In the genomic region with DNA sequence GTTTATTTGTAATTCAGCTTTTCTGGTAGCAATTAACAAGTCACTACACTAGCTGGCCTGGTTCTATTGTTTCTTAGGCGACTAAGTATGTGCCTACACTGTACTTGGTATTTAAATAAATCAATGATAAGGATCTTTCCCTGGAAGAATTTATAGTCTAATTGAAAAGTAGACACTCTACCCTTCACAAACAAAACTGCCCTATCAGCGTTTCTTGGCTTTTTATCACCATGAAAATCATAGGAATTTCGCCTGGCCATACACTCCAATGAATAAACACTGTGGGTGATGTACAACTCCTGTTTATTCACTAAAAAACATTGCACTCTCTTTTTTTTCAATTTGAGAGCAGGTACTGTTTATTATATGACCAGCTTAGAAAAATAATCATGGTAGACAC, we compare ENCODE assay signal across 17 cellular contexts.
DNase-seq lines count a peak whose midpoint lies in the region; ATAC-seq, FAIRE-seq and TF ChIP-seq lines count a peak whose summit lies in the region.
"Had no signal": no experiment of that assay in that cellular context is flagged by ENCODE, and none has a peak within 500 bp of the region (broad histone marks: within the 10 kb centered on the region; RNA-seq: fewer than 3 reads in every experiment).

No MANE protein-coding gene starts in this region.

- TF ChIP-seq RAD21 in HepG2 (CRISPR knock-in tag; IDR thresholded peaks at IDR 0.05) (no peak), IMR-90 (IDR thresholded peaks at IDR 0.05; ENCODE audit: low read length) (no peak), H1 (IDR thresholded peaks at IDR 0.05 in 1 of 2, conservative IDR thresholded peaks at IDR 0.05 in 1 of 2; ENCODE audit: low read depth in 2 of 2, low read length in 2 of 2) (no peak)

- H3K79me1 ChIP-seq in IMR-90 (ENCODE audit: low read depth in 1 of 2, low read length in 2 of 2) (no peaks in the 10 kb centered on the region), H1 (ENCODE audit: low read depth, low read length) (no peaks in the 10 kb centered on the region)

- H3K14ac ChIP-seq in IMR-90 (replicated peaks; ENCODE audit: low read depth, low read length): no peak overlapping the region
- no peak overlapping the region for H3K14ac ChIP-seq in H1 (ENCODE audit: insufficient read length)

- H4K91ac ChIP-seq in IMR-90 (ENCODE audit: insufficient read depth, low read depth, low read length): no peak overlapping the region
- H4K91ac ChIP-seq in H1 (replicated peaks; ENCODE audit: insufficient read length, low read length): no peak overlapping the region

- H3K23me2 ChIP-seq in H1 (ENCODE audit: low read depth, low read length): no peaks in the 10 kb centered on the region; the same call in 1 of the 2 replicates

- H4K5ac ChIP-seq in IMR-90 (ENCODE audit: low read depth, low read length) (no peak overlapping the region), H1 (ENCODE audit: insufficient read length, low read depth, low read length) (no peak overlapping the region)

- H2BK5ac ChIP-seq in IMR-90 (ENCODE audit: low read depth, low read length, poor library complexity, severe bottlenecking) (no peak overlapping the region), H1 (ENCODE audit: low read depth, low read length) (no peak overlapping the region)

- intact Hi-C loops in HepG2 (cut with micrococcal nuclease; ENCODE audit: unreplicated experiment): no loop called here
- intact Hi-C loops in right lobe of liver (cut with DNase I): no loop called here
- intact Hi-C loops in IMR-90 (cut with micrococcal nuclease): no loop called here
- intact Hi-C loops in adrenal gland (cut with DNase I): no loop called here

- dilution Hi-C loops in IMR-90 (cut with HindIII; ENCODE audit: low sequenced_read_pairs, unreplicated experiment): no loop called here

- FAIRE-seq in HepG2 (lab: Jason Lieb, UNC) (no peak), H1 (lab: Jason Lieb, UNC) (no peak), HTR-8/SVneo (lab: Jason Lieb, UNC) (no peak)
- FAIRE-seq: GM12892 had no signal

- H3K4me2 ChIP-seq in HepG2 (ENCODE audit: low read depth, low read length) (no peak overlapping the region), IMR-90 (ENCODE audit: low read depth, low read length) (no peak overlapping the region), H1 (ENCODE audit: insufficient read depth in 1 of 2, low read depth in 2 of 2, low read length in 2 of 2) (no peak overlapping the region)
- H3K4me2 ChIP-seq: GM23338 had no signal

- H3K27me3 ChIP-seq in HepG2 (ENCODE audit: control insufficient read depth in 1 of 2, insufficient read depth in 2 of 2, low read length in 2 of 2) (no peaks in the 10 kb centered on the region), right lobe of liver (no peaks in the 10 kb centered on the region), IMR-90 (ENCODE audit: control insufficient read depth, insufficient read depth, low read length) (no peaks in the 10 kb centered on the region), H1 (replicated peaks in 1 of 4; ENCODE audit: control insufficient read depth in 3 of 4, extremely low read depth in 1 of 4, insufficient read depth in 3 of 4, low read length in 3 of 4) (no peaks in the 10 kb centered on the region), adrenal gland (no peaks in the 10 kb centered on the region)

- H2AK5ac ChIP-seq in IMR-90 (ENCODE audit: low read depth, low read length) (no peak overlapping the region), H1 (ENCODE audit: low read depth, low read length) (no peak overlapping the region)

- TF ChIP-seq POLR2A in HepG2 (IDR thresholded peaks at IDR 0.05; ENCODE audit: insufficient read depth in 1 of 2, low read depth in 2 of 2, low read length in 2 of 2): no peak
- no peak for TF ChIP-seq POLR2A in right lobe of liver (IDR thresholded peaks at IDR 0.05)
- TF ChIP-seq POLR2A in IMR-90 (IDR thresholded peaks at IDR 0.05; ENCODE audit: low read depth, low read length): no peak
- no peak for TF ChIP-seq POLR2A in H1 (IDR thresholded peaks at IDR 0.05; ENCODE audit: control extremely low read depth in 1 of 2, low read depth in 2 of 2, low read length in 2 of 2)
- no peak for TF ChIP-seq POLR2A in adrenal gland (IDR thresholded peaks at IDR 0.05)

- H2BK120ac ChIP-seq in IMR-90 (ENCODE audit: low read depth, low read length): no peak overlapping the region
- no peak overlapping the region for H2BK120ac ChIP-seq in H1 (replicated peaks; ENCODE audit: low read depth, low read length)

- BruUV-seq in HepG2 (replicated peaks; lab: Mats Ljungman, UMichigan) (no TSS peak), IMR-90 (replicated peaks; lab: Mats Ljungman, UMichigan) (no TSS peak)

- H3K23ac ChIP-seq in IMR-90 (ENCODE audit: low read depth, low read length): no peak overlapping the region
- H3K23ac ChIP-seq in H1 (ENCODE audit: insufficient read length): no peak overlapping the region

- in situ Hi-C loops in HepG2 (cut with HindIII; ENCODE audit: extremely low pct_ligation_motif_present, low pct_unique_long_range_greater_than_20kb) (no loop called here), IMR-90 (cut with MboI; ENCODE audit: low sequenced_read_pairs) (no loop called here)

- H3K4me3 ChIP-seq in HepG2 (replicated peaks in 1 of 3; ENCODE audit: insufficient read depth in 1 of 3, low read depth in 2 of 3, low read length in 3 of 3) (no peak overlapping the region), right lobe of liver (no peak overlapping the region), IMR-90 (ENCODE audit: insufficient read depth, low read depth, low read length) (no peak overlapping the region), H1 (ENCODE audit: extremely low read depth in 1 of 4, insufficient read depth in 2 of 4, low read depth in 3 of 4, low read length in 4 of 4) (no peak overlapping the region), adrenal gland (no peak overlapping the region)
- H3K4me3 ChIP-seq: GM23338 had no signal

- TF ChIP-seq EP300 in HepG2 (IDR thresholded peaks at IDR 0.05; ENCODE audit: low read depth in 2 of 2, low read length in 2 of 2) (no peak), HepG2 (CRISPR knock-in tag; IDR thresholded peaks at IDR 0.05; ENCODE audit: borderline replicate concordance) (no peak), H1 (IDR thresholded peaks at IDR 0.05; ENCODE audit: borderline replicate concordance in 1 of 2, low read depth in 2 of 2, low read length in 2 of 2) (no peak)

- H3K56ac ChIP-seq in IMR-90 (ENCODE audit: extremely low read depth, insufficient read depth, low read length) (no peak overlapping the region), H1 (replicated peaks; ENCODE audit: insufficient read length, low read depth, low read length) (no peak overlapping the region)

- no peaks in the 10 kb centered on the region for H3K36me3 ChIP-seq in HepG2 (replicated peaks in 1 of 2; ENCODE audit: control insufficient read depth in 1 of 2, insufficient read depth in 2 of 2, low read length in 2 of 2)
- H3K36me3 ChIP-seq in right lobe of liver: no peaks in the 10 kb centered on the region
- H3K36me3 ChIP-seq in IMR-90 (ENCODE audit: control insufficient read depth, insufficient read depth, low read length): no peaks in the 10 kb centered on the region
- no peaks in the 10 kb centered on the region for H3K36me3 ChIP-seq in H1 (ENCODE audit: control insufficient read depth in 2 of 4, insufficient read depth in 4 of 4, low read length in 3 of 4)
- no peaks in the 10 kb centered on the region for H3K36me3 ChIP-seq in adrenal gland (replicated peaks in 1 of 2)

- H2AK9ac ChIP-seq in IMR-90 (replicated peaks; ENCODE audit: low read depth, low read length, poor library complexity): no peak overlapping the region

- TF ChIP-seq CTCF in HepG2 (CRISPR knock-in tag; IDR thresholded peaks at IDR 0.05) (no peak), right lobe of liver (IDR thresholded peaks at IDR 0.05) (no peak), IMR-90 (conservative IDR thresholded peaks at IDR 0.05; ENCODE audit: low read depth, low read length) (no peak), H1 (IDR thresholded peaks at IDR 0.05; ENCODE audit: control extremely low read depth in 1 of 3, insufficient read depth in 1 of 3, low read depth in 1 of 3, low read length in 3 of 3) (no peak), adrenal gland (IDR thresholded peaks at IDR 0.05) (no peak)

- 1% methylated on average over 3 of the region's 3 CpGs for WGBS in HepG2 (ENCODE audit: low lambda C conversion rate)
- 58% methylated on average over 3 of the region's 3 CpGs for WGBS in right lobe of liver (ENCODE audit: insufficient coverage, low coverage, low lambda C conversion rate, missing lambda C conversion rate)
- WGBS in IMR-90 (ENCODE audit: extremely low coverage in 2 of 2, insufficient read length in 1 of 2), 2 experiments: no CpG with 5 or more reads among the region's 3 CpGs
- 81% methylated on average over 3 of the region's 3 CpGs; no CpG with 5 or more reads in 1 of the 2 experiments for WGBS in H1 (ENCODE audit: extremely low coverage in 1 of 2, insufficient coverage in 1 of 2, insufficient read length in 1 of 2, insufficient replicate concordance in 2 of 2, low coverage in 1 of 2, low lambda C conversion rate in 2 of 2, missing lambda C conversion rate in 1 of 2), 2 experiments
- 78 to 81% (median 80%) methylated on average over 3 of the region's 3 CpGs for WGBS in adrenal gland, 4 donors

- H3K4me1 ChIP-seq in HepG2 (ENCODE audit: insufficient read depth, low read length) (no peaks in the 10 kb centered on the region), right lobe of liver (no peaks in the 10 kb centered on the region), IMR-90 (ENCODE audit: control insufficient read depth, insufficient read depth, low read length) (no peaks in the 10 kb centered on the region), H1 (replicated peaks in 1 of 4; ENCODE audit: control insufficient read depth in 3 of 4, insufficient read depth in 4 of 4, low read length in 3 of 4) (no peaks in the 10 kb centered on the region), adrenal gland (replicated peaks in 1 of 2) (no peaks in the 10 kb centered on the region)

- no peak overlapping the region for H2AFZ ChIP-seq in HepG2 (ENCODE audit: low read length)
- H2AFZ ChIP-seq in IMR-90 (replicated peaks; ENCODE audit: low read length, poor library complexity): no peak overlapping the region
- no peak overlapping the region for H2AFZ ChIP-seq in H1 (ENCODE audit: low read length)
- H2AFZ ChIP-seq: GM23338 had no signal

- DNase-seq in HepG2 (ENCODE audit: low spot score) (no peak), right lobe of liver (no peak), IMR-90 (no peak), H1 (ENCODE audit: low read depth in 1 of 2, low spot score in 2 of 2) (no peak), adrenal gland (no peak), NCI-H69 (lab: John Stamatoyannopoulos, UW) (no peak), HTR-8/SVneo (ENCODE audit: insufficient read length, low spot score) (no peak)
- DNase-seq: AML-193; CD4-positive, alpha-beta memory T cell; DMS153; DMS79; GDM1; H7; KG1 had no signal

- CTCF ChIA-PET in HepG2 (lab: Yijun Ruan, JAX; ENCODE audit: low intra/inter-chr PET ratio, low total read pairs): no interaction called here
- CTCF ChIA-PET in IMR-90 (lab: Yijun Ruan, JAX): no interaction called here
- CTCF ChIA-PET in H1 (lab: Charles Lee; ENCODE audit: partially characterized antibody): interaction anchor here (0.6 kb wide), 1 partner anchor 517 kb away, joined by 3 read pairs; no protein-coding TSS in a partner anchor

- H2BK12ac ChIP-seq in H1 (ENCODE audit: low read depth, low read length): no peak overlapping the region

- H4K20me1 ChIP-seq in HepG2 (ENCODE audit: insufficient read depth, low read length): no peaks in the 10 kb centered on the region
- no peaks in the 10 kb centered on the region for H4K20me1 ChIP-seq in IMR-90 (ENCODE audit: insufficient read depth, low read length)
- no peaks in the 10 kb centered on the region for H4K20me1 ChIP-seq in H1 (replicated peaks in 1 of 2; ENCODE audit: control insufficient read depth in 1 of 2, insufficient read depth in 2 of 2, low read length in 2 of 2)

- H3K9me3 ChIP-seq in HepG2 (ENCODE audit: low read length) (peaks cover 40% of the 10 kb centered on the region), right lobe of liver (no peaks in the 10 kb centered on the region), IMR-90 (ENCODE audit: control insufficient read depth, insufficient read depth, low read length) (no peaks in the 10 kb centered on the region), H1 (ENCODE audit: insufficient read depth in 2 of 2, low read depth in 1 of 2, low read length in 1 of 2) (peaks cover 0 to 3% of the 10 kb centered on the region in 2 experiments; a peak in 1 of 4 replicates), adrenal gland (replicated peaks in 1 of 3) (no peaks in the 10 kb centered on the region)

- no peak overlapping the region for H3K18ac ChIP-seq in IMR-90 (ENCODE audit: low read depth, low read length)
- no peak overlapping the region for H3K18ac ChIP-seq in H1 (ENCODE audit: extremely low read depth, low read length)

- no peak for ATAC-seq in HepG2
- ATAC-seq in right lobe of liver: no peak
- no peak for ATAC-seq in IMR-90 (ENCODE audit: low read depth)
- ATAC-seq: GM23338, HCT116 had no signal

- H2BK15ac ChIP-seq in IMR-90 (ENCODE audit: low read depth, low read length) (no peak overlapping the region), H1 (ENCODE audit: low read length) (no peak overlapping the region)

- no peak overlapping the region for H2BK20ac ChIP-seq in IMR-90 (ENCODE audit: low read depth, low read length)
- H2BK20ac ChIP-seq in H1 (ENCODE audit: low read length): no peak overlapping the region

- H3K9ac ChIP-seq in HepG2 (ENCODE audit: insufficient read depth, low read depth, low read length): no peak overlapping the region
- H3K9ac ChIP-seq in IMR-90 (ENCODE audit: low read depth, low read length): no peak overlapping the region
- H3K9ac ChIP-seq in H1 (replicated peaks in 1 of 4; ENCODE audit: extremely low read depth in 1 of 4, low read depth in 3 of 4, low read length in 3 of 4): no peak overlapping the region

- H3K9me1 ChIP-seq in IMR-90 (ENCODE audit: insufficient read depth, low read length): no peaks in the 10 kb centered on the region

- H3K4ac ChIP-seq in IMR-90 (ENCODE audit: low read depth, low read length): no peak overlapping the region
- H3K4ac ChIP-seq in H1 (replicated peaks; ENCODE audit: insufficient read length, low read depth, low read length): no peak overlapping the region

- H3K79me2 ChIP-seq in HepG2 (ENCODE audit: insufficient read depth, low read length) (no peaks in the 10 kb centered on the region), H1 (ENCODE audit: control insufficient read depth in 1 of 2, insufficient read depth in 2 of 2, low read length in 2 of 2) (no peaks in the 10 kb centered on the region)

- H4K8ac ChIP-seq in IMR-90 (ENCODE audit: low read depth in 2 of 2, low read length in 2 of 2): no peak overlapping the region
- no peak overlapping the region for H4K8ac ChIP-seq in H1 (ENCODE audit: extremely low read depth, insufficient read depth, low read length)

- H3K27ac ChIP-seq in HepG2 (ENCODE audit: extremely low read length, insufficient read depth, low read length) (no peak overlapping the region), right lobe of liver (no peak overlapping the region), IMR-90 (ENCODE audit: insufficient read depth, low read length) (no peak overlapping the region), H1 (ENCODE audit: low read depth, low read length) (no peak overlapping the region), adrenal gland (no peak overlapping the region)

- POLR2A ChIA-PET in HepG2 (lab: Yijun Ruan, JAX): no interaction called here
- POLR2A ChIA-PET in IMR-90 (lab: Charles Lee; ENCODE audit: unreplicated experiment): no interaction called here
- POLR2A ChIA-PET in H1 (lab: Charles Lee; ENCODE audit: partially characterized antibody): no interaction called here

Comparison
In these comparisons a context has a peak if more than half of its experiments do, and no peak if none do; other contexts are left out.
1. Of the 41 proteins assayed by ChIP-seq in both HepG2 and H1: peak only in HepG2: none; only in H1: none; in both: MAFK; in neither: 40.